19 cellular contexts compared by ENCODE assay signal in genomic region chr5:160774006-160774405, GRCh38.
"Had no signal": no experiment of that assay in that cellular context is flagged by ENCODE, and none has a peak within 500 bp of the region (broad histone marks: within the 10 kb centered on the region; RNA-seq: fewer than 3 reads in every experiment).

No MANE protein-coding gene starts in this region.

- H3K27ac Mint-ChIP-seq: activated naive CD4-positive, alpha-beta T cell treated with anti-CD3 and anti-CD28 coated beads, Interleukin-2, amount 10 ng/mL, durations not matched to agents 7 days and 5 days; activated naive CD8-positive, alpha-beta T cell treated with anti-CD3 and anti-CD28 coated beads, Interleukin-2, amount 50 U/mL, for 24 hours; immature natural killer cell; naive thymus-derived CD4-positive, alpha-beta T cell; stimulated activated naive B cell treated with anti-CD40 and anti-IgM and Interleukin-4, amounts not matched to agents 10 μg/mL and 1 μg/mL and 100 μg/mL, for 72 hours had no signal

- DNase-seq: activated CD4-positive, alpha-beta T cell treated with anti-CD3 and anti-CD28 coated beads for 1 hour; activated CD8-positive, alpha-beta memory T cell treated with anti-CD3 and anti-CD28 coated beads for 24 hours; activated CD8-positive, alpha-beta memory T cell treated with anti-CD3 and anti-CD28 coated beads, Interleukin-2, amount 50 U/mL, for 48 hours; activated effector memory CD4-positive, alpha-beta T cell treated with Interleukin-2 at 50 U/mL for 16 hours; activated naive CD4-positive, alpha-beta T cell treated with anti-CD3 and anti-CD28 coated beads, Interleukin-2, amount 10 ng/mL, durations not matched to agents 7 days and 5 days; activated naive CD8-positive, alpha-beta T cell treated with anti-CD3 and anti-CD28 coated beads, Interleukin-2, amount 50 U/mL, for 24 hours; activated T-cell treated with anti-CD3 and anti-CD28 coated beads, Interleukin-2, amount 50 U/mL, for 48 hours; aorta; effector memory CD4-positive, alpha-beta T cell; immature natural killer cell; mesenchymal stem cell; naive thymus-derived CD4-positive, alpha-beta T cell; spleen; stimulated activated naive B cell treated with anti-CD40 and anti-IgM and Interleukin-4, amounts not matched to agents 10 μg/mL and 1 μg/mL and 100 μg/mL, for 72 hours; T-helper 2 cell; thyroid gland had no signal

- H3K36me3 ChIP-seq: esophagus muscularis mucosa, gastroesophageal sphincter, spleen, thyroid gland had no signal

- H3K9me3 ChIP-seq: esophagus muscularis mucosa, gastroesophageal sphincter, spleen, thyroid gland had no signal

- H3K36me3 Mint-ChIP-seq: activated naive CD4-positive, alpha-beta T cell treated with anti-CD3 and anti-CD28 coated beads, Interleukin-2, amount 10 ng/mL, durations not matched to agents 7 days and 5 days; immature natural killer cell; naive thymus-derived CD4-positive, alpha-beta T cell; stimulated activated naive B cell treated with anti-CD40 and anti-IgM and Interleukin-4, amounts not matched to agents 10 μg/mL and 1 μg/mL and 100 μg/mL, for 72 hours had no signal

- H3K27me3 Mint-ChIP-seq: activated naive CD4-positive, alpha-beta T cell treated with anti-CD3 and anti-CD28 coated beads, Interleukin-2, amount 10 ng/mL, durations not matched to agents 7 days and 5 days had no signal

- H3K4me1 Mint-ChIP-seq: activated naive CD4-positive, alpha-beta T cell treated with anti-CD3 and anti-CD28 coated beads, Interleukin-2, amount 10 ng/mL, durations not matched to agents 7 days and 5 days; activated naive CD8-positive, alpha-beta T cell treated with anti-CD3 and anti-CD28 coated beads, Interleukin-2, amount 50 U/mL, for 24 hours; immature natural killer cell; stimulated activated naive B cell treated with anti-CD40 and anti-IgM and Interleukin-4, amounts not matched to agents 10 μg/mL and 1 μg/mL and 100 μg/mL, for 72 hours had no signal

- H3K27ac ChIP-seq: esophagus muscularis mucosa, gastroesophageal sphincter, spleen, thyroid gland, VCaP had no signal

- H3K9me3 Mint-ChIP-seq: activated naive CD4-positive, alpha-beta T cell treated with anti-CD3 and anti-CD28 coated beads, Interleukin-2, amount 10 ng/mL, durations not matched to agents 7 days and 5 days; activated naive CD8-positive, alpha-beta T cell treated with anti-CD3 and anti-CD28 coated beads, Interleukin-2, amount 50 U/mL, for 24 hours; immature natural killer cell; naive thymus-derived CD4-positive, alpha-beta T cell; stimulated activated naive B cell treated with anti-CD40 and anti-IgM and Interleukin-4, amounts not matched to agents 10 μg/mL and 1 μg/mL and 100 μg/mL, for 72 hours had no signal

- H3K27me3 ChIP-seq: esophagus muscularis mucosa, spleen, thyroid gland had no signal

- H3K4me3 Mint-ChIP-seq: activated naive CD4-positive, alpha-beta T cell treated with anti-CD3 and anti-CD28 coated beads, Interleukin-2, amount 10 ng/mL, durations not matched to agents 7 days and 5 days; activated naive CD8-positive, alpha-beta T cell treated with anti-CD3 and anti-CD28 coated beads, Interleukin-2, amount 50 U/mL, for 24 hours; immature natural killer cell; naive thymus-derived CD4-positive, alpha-beta T cell; stimulated activated naive B cell treated with anti-CD40 and anti-IgM and Interleukin-4, amounts not matched to agents 10 μg/mL and 1 μg/mL and 100 μg/mL, for 72 hours had no signal

- H3K4me3 ChIP-seq: esophagus muscularis mucosa, gastroesophageal sphincter, spleen, thyroid gland had no signal

- H3K4me1 ChIP-seq: esophagus muscularis mucosa, gastroesophageal sphincter, spleen, thyroid gland had no signal
